In genomic region chr5:145762833-145763232, GRCh38 we compare ENCODE assay signal across 7 cellular contexts.
"Had no signal": no experiment of that assay in that cellular context is flagged by ENCODE, and none has a peak within 500 bp of the region (broad histone marks: within the 10 kb centered on the region; RNA-seq: fewer than 3 reads in every experiment).

No MANE protein-coding gene starts in this region.

- ATAC-seq: HepG2, K562 had no signal

- H3K4me3 Mint-ChIP-seq: IgD-negative memory B cell had no signal

- H3K27me3 Mint-ChIP-seq: IgD-negative memory B cell had no signal

- H3K4me3 ChIP-seq: K562 had no signal

- DNase-seq: IMR-90, KBM-7, KG1 had no signal

- H3K4me1 Mint-ChIP-seq: IgD-negative memory B cell had no signal

- H3K36me3 Mint-ChIP-seq: IgD-negative memory B cell had no signal

- H3K27ac ChIP-seq: HL-60 had no signal

- H3K27ac Mint-ChIP-seq: IgD-negative memory B cell had no signal

- H3K9me3 Mint-ChIP-seq: IgD-negative memory B cell had no signal
